In the genomic region with DNA sequence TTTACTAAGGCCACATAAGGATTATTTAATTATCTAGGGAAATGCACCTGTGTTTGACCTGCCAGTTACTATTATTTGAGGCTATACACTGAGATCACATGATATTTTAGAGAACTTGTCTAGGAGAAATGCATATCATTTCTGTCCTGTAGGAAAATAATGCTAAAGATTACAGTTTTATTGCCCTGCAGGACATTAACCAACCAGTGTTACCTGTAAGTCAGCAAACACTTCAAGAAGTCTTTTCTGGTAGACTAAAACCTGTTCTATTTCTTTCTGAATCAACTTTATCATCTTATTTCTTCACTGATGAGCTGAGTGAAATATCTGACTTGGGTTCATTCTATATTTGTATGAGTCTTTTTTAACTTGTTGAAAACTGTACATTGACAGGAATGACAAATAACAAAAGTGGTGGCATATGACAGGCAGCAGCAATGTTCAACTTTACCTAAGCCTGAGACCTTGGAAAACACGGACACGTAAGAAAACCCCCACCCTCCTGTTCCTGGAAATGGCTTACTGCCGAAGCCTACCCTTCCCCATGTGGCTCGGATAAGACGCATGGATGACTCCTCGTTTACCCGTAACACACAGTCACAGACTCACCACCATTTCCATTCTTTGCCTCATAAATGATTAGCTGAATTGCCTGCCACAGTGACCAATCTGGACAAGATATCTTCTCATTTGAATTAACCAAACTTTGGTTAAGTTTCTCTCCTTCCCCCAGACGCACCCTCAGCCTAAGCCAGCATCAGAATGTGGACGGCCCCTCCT, we compare ENCODE assay signal across 10 cellular contexts.
"Had no signal": no experiment of that assay in that cellular context is flagged by ENCODE, and none has a peak within 500 bp of the region (broad histone marks: within the 10 kb centered on the region; RNA-seq: fewer than 3 reads in every experiment).

No MANE protein-coding gene starts in this region.

- H3K4me3 Mint-ChIP-seq: activated naive CD4-positive, alpha-beta T cell treated with anti-CD3 and anti-CD28 coated beads for 36 hours; stimulated activated naive CD8-positive, alpha-beta T cell treated with anti-CD3 and anti-CD28 coated beads, Interleukin-15, amount 100 ng/mL, for 72 hours; T-helper 2 cell treated with Interferon-gamma antibody and Interleukin-4, amounts not matched to agents 5 μg/mL and 100 μg/mL, for 36 hours had no signal

- DNase-seq: activated CD4-positive, alpha-beta T cell treated with anti-CD3 and anti-CD28 coated beads, Interleukin-2, amount 50 U/mL, for 1 hour; activated naive CD4-positive, alpha-beta T cell treated with anti-CD3 and anti-CD28 coated beads for 36 hours; dorsolateral prefrontal cortex; kidney; sigmoid colon; stimulated activated CD4-positive, alpha-beta T cell treated with anti-CD3 and anti-CD28 coated beads, Interleukin-1b, Interleukin-23, amount 100 ng/mL, for 48 hours; stimulated activated naive CD8-positive, alpha-beta T cell treated with anti-CD3 and anti-CD28 coated beads, Interleukin-15, amount 100 ng/mL, for 72 hours had no signal

- H3K9me3 ChIP-seq: sigmoid colon had no signal

- ATAC-seq: activated CD4-positive, CD25-positive, alpha-beta regulatory T cell treated with anti-CD3 and anti-CD28 coated beads, Interleukin-2, amount 50 U/mL, for 24 hours; stimulated activated naive CD8-positive, alpha-beta T cell treated with anti-CD3 and anti-CD28 coated beads, Interleukin-15, amount 100 ng/mL, for 72 hours had no signal

- H3K9me3 Mint-ChIP-seq: activated naive CD4-positive, alpha-beta T cell treated with anti-CD3 and anti-CD28 coated beads for 36 hours; stimulated activated naive CD8-positive, alpha-beta T cell treated with anti-CD3 and anti-CD28 coated beads, Interleukin-15, amount 100 ng/mL, for 72 hours; T-helper 2 cell treated with Interferon-gamma antibody and Interleukin-4, amounts not matched to agents 5 μg/mL and 100 μg/mL, for 36 hours had no signal

- H3K27me3 ChIP-seq: sigmoid colon had no signal

- H3K27ac Mint-ChIP-seq: activated naive CD4-positive, alpha-beta T cell treated with anti-CD3 and anti-CD28 coated beads for 36 hours; stimulated activated naive CD8-positive, alpha-beta T cell treated with anti-CD3 and anti-CD28 coated beads, Interleukin-15, amount 100 ng/mL, for 72 hours; T-helper 2 cell treated with Interferon-gamma antibody and Interleukin-4, amounts not matched to agents 5 μg/mL and 100 μg/mL, for 36 hours had no signal

- H3K4me3 ChIP-seq: dorsolateral prefrontal cortex, sigmoid colon had no signal

- FAIRE-seq: astrocyte, kidney had no signal

- H3K4me1 Mint-ChIP-seq: stimulated activated naive CD8-positive, alpha-beta T cell treated with anti-CD3 and anti-CD28 coated beads, Interleukin-15, amount 100 ng/mL, for 72 hours had no signal

- H3K36me3 ChIP-seq: sigmoid colon had no signal
